Comparison of ENCODE assay signal across 8 cellular contexts in the genomic region with DNA sequence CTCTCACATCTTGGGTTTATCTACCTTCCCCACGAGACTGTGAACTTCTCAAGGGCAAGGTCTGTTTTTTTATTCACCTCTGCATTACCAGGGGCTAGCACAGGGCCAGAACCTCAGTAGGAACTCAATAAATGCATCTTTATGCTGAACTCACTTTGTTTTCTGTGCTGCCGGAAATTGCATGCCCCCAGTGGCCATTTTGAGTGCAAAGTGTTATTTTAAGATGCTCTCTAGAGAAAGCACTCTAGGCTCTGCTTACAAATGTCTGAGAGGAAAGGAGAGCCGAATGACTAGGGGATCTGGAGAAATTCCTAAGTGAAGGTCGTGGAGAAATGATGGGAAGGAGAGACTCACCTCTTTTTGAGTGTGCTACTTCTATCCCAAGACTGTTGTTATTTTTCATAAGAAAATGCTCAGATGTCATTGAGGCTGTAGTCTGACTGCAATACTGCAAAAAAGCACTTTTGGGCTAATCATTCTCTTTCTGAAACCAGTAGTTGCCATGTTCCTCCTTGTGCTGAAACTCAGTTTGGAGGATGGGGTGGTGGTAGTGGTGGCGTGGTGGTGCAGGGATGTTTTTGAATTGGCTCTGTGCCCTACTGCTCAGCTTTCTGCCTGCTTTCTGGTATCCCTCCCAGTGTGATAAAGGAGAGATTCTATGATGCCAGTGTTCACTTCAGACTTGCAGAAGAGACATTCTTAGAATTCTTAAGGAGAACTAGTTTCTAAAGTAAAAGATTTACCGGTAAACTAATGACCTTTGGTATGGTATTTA. TPM values are rescaled to one million over a fixed set of nuclear protein-coding genes. Genes with fewer than 3 reads are reported as not detected.
A peak's percentile ranks its signal among the peaks of the same experiment; 100 is the strongest.
DNase-seq lines count a peak whose midpoint lies in the region; ATAC-seq and TF ChIP-seq lines count a peak whose summit lies in the region.

No MANE protein-coding gene starts in this region.

- H3K36me3 Mint-ChIP-seq in CD4-positive, alpha-beta memory T cell, result peaks cover 0 to 13% of the 10 kb centered on the region in 2 donors

- CTCF ChIA-PET in CD4-positive, alpha-beta memory T cell (lab: Charles Lee; ENCODE audit: partially characterized antibody), result interaction anchor here (0.8 to 1.5 kb wide), 5 partner anchors 16 to 76 kb away, joined by 3 to 7 read pairs (median 4); no protein-coding TSS in a partner anchor
- CTCF ChIA-PET in SK-N-SH (lab: Yijun Ruan, JAX), result interaction anchor here (1.0 kb wide), 1 partner anchor 41 kb away, joined by 3 read pairs; no protein-coding TSS in a partner anchor

- TF ChIP-seq RAD21 in SK-N-SH (IDR thresholded peaks at IDR 0.05; ENCODE audit: low read length), result no peak

- H3K4me1 ChIP-seq in CD4-positive, alpha-beta memory T cell (ENCODE audit: insufficient read depth, low read length), result peaks cover 77% of the 10 kb centered on the region
- H3K4me1 ChIP-seq in SK-N-SH (ENCODE audit: control insufficient read depth in 1 of 2, insufficient read depth in 2 of 2, low read depth in 1 of 2, low read length in 1 of 2) (no peaks in the 10 kb centered on the region; a peak in 2 of 4 replicates), mesodermal cell (ENCODE audit: control insufficient read depth, insufficient read depth, low read length, poor library complexity, severe bottlenecking) (peaks cover 5% of the 10 kb centered on the region), gastrocnemius medialis (no peaks in the 10 kb centered on the region)

- H3K27ac ChIP-seq in CD4-positive, alpha-beta memory T cell (ENCODE audit: low read depth, low read length), result peak overlapping the region; percentile 48
- peak overlapping the region; percentile 63 to 71 for H3K27ac ChIP-seq in SK-N-SH (ENCODE audit: low read depth in 2 of 2, low read length in 1 of 2)
- H3K27ac ChIP-seq in mesodermal cell (ENCODE audit: low read depth, low read length, severe bottlenecking), result peak overlapping the region; percentile 75
- H3K27ac ChIP-seq in gastrocnemius medialis, result no peak overlapping the region

- peak overlapping the region; percentile 49 for H3K4me2 ChIP-seq in SK-N-SH

- H2AFZ ChIP-seq in SK-N-SH (ENCODE audit: low read depth), result no peak overlapping the region

- DNase-seq in CD4-positive, alpha-beta memory T cell, result peak; percentile 45 to 66 (median 52)
- peak; percentile 18 for DNase-seq in SK-N-SH
- DNase-seq in astrocyte of the spinal cord (ENCODE audit: low read depth, low spot score), result peak; percentile 37
- DNase-seq in gastrocnemius medialis, result no peak
- no peak for DNase-seq in 8988T

- peaks cover 42 to 74% (median 56%) of the 10 kb centered on the region in 4 donors for H3K4me1 Mint-ChIP-seq in CD4-positive, alpha-beta memory T cell

- 6% methylated on average over 6 of the region's 6 CpGs for WGBS in SK-N-SH (ENCODE audit: low lambda C conversion rate)
- WGBS in mesodermal cell (ENCODE audit: insufficient coverage in 2 of 2), 2 experiments, result 31 to 50% methylated on average over 1 to 2 of the region's 6 CpGs

- H3K27me3 ChIP-seq in CD4-positive, alpha-beta memory T cell (ENCODE audit: insufficient read depth, low read length), result no peaks in the 10 kb centered on the region
- H3K27me3 ChIP-seq in SK-N-SH (ENCODE audit: insufficient read depth) (no peaks in the 10 kb centered on the region), gastrocnemius medialis (no peaks in the 10 kb centered on the region)

- H3K9me3 Mint-ChIP-seq in CD4-positive, alpha-beta memory T cell, result no peaks in the 10 kb centered on the region

- in situ Hi-C loops in astrocyte of the spinal cord (cut with HindIII; ENCODE audit: low sequenced_read_pairs), result no loop called here
- in situ Hi-C loops in gastrocnemius medialis (cut with MboI; ENCODE audit: low sequenced_read_pairs in 4 of 4), result no loop called here

- no peaks in the 10 kb centered on the region for H4K20me1 ChIP-seq in SK-N-SH (ENCODE audit: insufficient read depth)

- no peaks in the 10 kb centered on the region for H3K9me2 ChIP-seq in SK-N-SH

- no peak overlapping the region for H3K4me3 ChIP-seq in CD4-positive, alpha-beta memory T cell (ENCODE audit: low read length in 2 of 2)
- H3K4me3 ChIP-seq in SK-N-SH (ENCODE audit: low read depth in 2 of 2, low read length in 1 of 2) (peak overlapping the region in 1 of 2 experiments; percentile 16; a peak in 2 of 4 replicates), astrocyte of the spinal cord (ENCODE audit: low read depth, low read length) (no peak overlapping the region), mesodermal cell (ENCODE audit: extremely low read depth, insufficient read depth, low read length, poor library complexity, severe bottlenecking) (no peak overlapping the region), gastrocnemius medialis (no peak overlapping the region)

- no peaks in the 10 kb centered on the region; the same call in 1 of the 2 replicates for H3K79me2 ChIP-seq in SK-N-SH (ENCODE audit: insufficient read depth)

- H3K27me3 Mint-ChIP-seq in CD4-positive, alpha-beta memory T cell, result no peaks in the 10 kb centered on the region

- peaks cover 8% of the 10 kb centered on the region for H3F3A ChIP-seq in SK-N-SH (replicated peaks; ENCODE audit: insufficient read depth)

- ATAC-seq in GM19351 (IDR thresholded peaks at IDR 0.05; ENCODE audit: unreplicated experiment) (peak; percentile 65), HG03175 (IDR thresholded peaks at IDR 0.05; ENCODE audit: unreplicated experiment) (peak; percentile 75), gastrocnemius medialis (no peak)

- POLR2A ChIA-PET in CD4-positive, alpha-beta memory T cell (lab: Charles Lee; ENCODE audit: partially characterized antibody), result interaction anchor here (1.3 to 14.2 kb wide), 3 partner anchors 8 to 38 kb away, joined by 4 to 289 read pairs (median 7); a partner anchor contains a TSS
- POLR2A ChIA-PET in SK-N-SH (lab: Yijun Ruan, JAX), result no interaction called here

- TF ChIP-seq CTCF in SK-N-SH (IDR thresholded peaks at IDR 0.05) (peak; percentile 63), astrocyte of the spinal cord (IDR thresholded peaks at IDR 0.05; ENCODE audit: low read depth, low read length) (peak; percentile 39), gastrocnemius medialis (IDR thresholded peaks at IDR 0.05 in 4 of 5, conservative IDR thresholded peaks at IDR 0.05 in 1 of 5) (peak in 2 of 5 experiments; percentile 12 to 14)

- peak in 1 of 2 experiments; percentile 15; a peak in 1 of 4 replicates for TF ChIP-seq EP300 in SK-N-SH (IDR thresholded peaks at IDR 0.05; ENCODE audit: borderline replicate concordance in 1 of 2, low read depth in 1 of 2, low read length in 1 of 2)

- no peak overlapping the region for H3K9ac ChIP-seq in SK-N-SH

- H3K9me3 ChIP-seq in CD4-positive, alpha-beta memory T cell (ENCODE audit: control insufficient read depth in 1 of 2, low read length in 2 of 2), result no peaks in the 10 kb centered on the region
- H3K9me3 ChIP-seq in SK-N-SH (no peaks in the 10 kb centered on the region), mesodermal cell (ENCODE audit: control insufficient read depth, low read length) (no peaks in the 10 kb centered on the region), gastrocnemius medialis (no peaks in the 10 kb centered on the region)

- peak overlapping the region in 7 of 8 donors; percentile 34 to 76 (median 60) for H3K4me3 Mint-ChIP-seq in CD4-positive, alpha-beta memory T cell

- no peaks in the 10 kb centered on the region for H3K36me3 ChIP-seq in CD4-positive, alpha-beta memory T cell (ENCODE audit: insufficient read depth, low read length)
- H3K36me3 ChIP-seq in SK-N-SH (replicated peaks in 1 of 2; ENCODE audit: control insufficient read depth in 1 of 2, insufficient read depth in 2 of 2, low read length in 1 of 2), result no peaks in the 10 kb centered on the region
- H3K36me3 ChIP-seq in mesodermal cell (ENCODE audit: control insufficient read depth, insufficient read depth, low read length), result no peaks in the 10 kb centered on the region
- H3K36me3 ChIP-seq in gastrocnemius medialis, result no peaks in the 10 kb centered on the region

- intact Hi-C loops in CD4-positive, alpha-beta memory T cell (cut with micrococcal nuclease), result loop anchor here (1.0 kb wide), 1 partner anchor 41 kb away; no protein-coding TSS in a partner anchor
- intact Hi-C loops in gastrocnemius medialis (cut with DNase I; ENCODE audit: low total_unique reads), result no loop called here

- peak overlapping the region; percentile 65 to 90 (median 83) for H3K27ac Mint-ChIP-seq in CD4-positive, alpha-beta memory T cell

- no peak for TF ChIP-seq POLR2A in gastrocnemius medialis (IDR thresholded peaks at IDR 0.05)

TF ChIP-seq in SK-N-SH, 30 proteins besides CTCF, POLR2A, EP300 and RAD21 (continues in another document):
- TF ChIP-seq, protein P1, sequence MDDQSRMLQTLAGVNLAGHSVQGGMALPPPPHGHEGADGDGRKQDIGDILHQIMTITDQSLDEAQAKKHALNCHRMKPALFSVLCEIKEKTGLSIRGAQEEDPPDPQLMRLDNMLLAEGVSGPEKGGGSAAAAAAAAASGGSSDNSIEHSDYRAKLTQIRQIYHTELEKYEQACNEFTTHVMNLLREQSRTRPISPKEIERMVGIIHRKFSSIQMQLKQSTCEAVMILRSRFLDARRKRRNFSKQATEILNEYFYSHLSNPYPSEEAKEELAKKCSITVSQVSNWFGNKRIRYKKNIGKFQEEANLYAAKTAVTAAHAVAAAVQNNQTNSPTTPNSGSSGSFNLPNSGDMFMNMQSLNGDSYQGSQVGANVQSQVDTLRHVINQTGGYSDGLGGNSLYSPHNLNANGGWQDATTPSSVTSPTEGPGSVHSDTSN (IDR thresholded peaks at IDR 0.05), result 0 out of 2 replicates have a peak, but pooled peaks have one; percentile 6
- TF ChIP-seq TEAD4 (IDR thresholded peaks at IDR 0.05; ENCODE audit: borderline replicate concordance, insufficient read depth) (peak; percentile 70; the same call in 1 of the 2 replicates), POLR2AphosphoS5 (IDR thresholded peaks at IDR 0.05; ENCODE audit: low read depth, low read length) (0 out of 2 replicates have a peak, but pooled peaks have one; percentile 30)
- TF ChIP-seq, protein P2, sequence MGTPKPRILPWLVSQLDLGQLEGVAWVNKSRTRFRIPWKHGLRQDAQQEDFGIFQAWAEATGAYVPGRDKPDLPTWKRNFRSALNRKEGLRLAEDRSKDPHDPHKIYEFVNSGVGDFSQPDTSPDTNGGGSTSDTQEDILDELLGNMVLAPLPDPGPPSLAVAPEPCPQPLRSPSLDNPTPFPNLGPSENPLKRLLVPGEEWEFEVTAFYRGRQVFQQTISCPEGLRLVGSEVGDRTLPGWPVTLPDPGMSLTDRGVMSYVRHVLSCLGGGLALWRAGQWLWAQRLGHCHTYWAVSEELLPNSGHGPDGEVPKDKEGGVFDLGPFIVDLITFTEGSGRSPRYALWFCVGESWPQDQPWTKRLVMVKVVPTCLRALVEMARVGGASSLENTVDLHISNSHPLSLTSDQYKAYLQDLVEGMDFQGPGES (IDR thresholded peaks at IDR 0.05; ENCODE audit: low read depth, low read length), result no peak

RNA-seq across cellular contexts. Expression of a gene that starts 41.3 kb away (rescaled TPM):
- total RNA-seq in CD4-positive, alpha-beta memory T cell, result 100 to 1,000 TPM; 110 to 112 TPM
- polyA plus RNA-seq in CD4-positive, alpha-beta memory T cell, result 10 to 100 TPM; 14.5 to 39.4 TPM
- polyA plus RNA-seq in SK-N-SH (2012; rRNA removed), result 34.8 and 39.3 TPM in 2 replicates
- polyA plus RNA-seq in SK-N-SH (2012; cell fraction: cytosol; rRNA removed), result 50.5 and 72.0 TPM in 2 replicates
- polyA plus RNA-seq in SK-N-SH (2012; cell fraction: nucleus; rRNA removed), result 24.0 and 47.2 TPM in 2 replicates
- polyA plus RNA-seq in mesodermal cell (2013, experiment 1 of 2), result 14.6 TPM
- polyA plus RNA-seq in mesodermal cell (2013, experiment 2 of 2), result 13.6 TPM
- total RNA-seq in gastrocnemius medialis, result 1 to 10 TPM; 2.3 to 5.7 (median 3.2) TPM

Comparison
In these comparisons a context has a peak if more than half of its experiments do, and no peak if none do; other contexts are left out.
1. DNase-seq: peak in CD4-positive, alpha-beta memory T cell (5 of 5), SK-N-SH (single experiment) and astrocyte of the spinal cord (single experiment); none in gastrocnemius medialis (0 of 2) and 8988T (single experiment).
2. H3K27ac ChIP-seq: peak in CD4-positive, alpha-beta memory T cell (single experiment), SK-N-SH (2 of 2) and mesodermal cell (single experiment); none in gastrocnemius medialis (0 of 4).
3. ATAC-seq: peak in GM19351 (single experiment) and HG03175 (single experiment); none in gastrocnemius medialis (0 of 2).
4. RNA of a gene that starts 41.3 kb away (total RNA-seq): 110 to 112 TPM in CD4-positive, alpha-beta memory T cell; 2.3 to 5.7 TPM in gastrocnemius medialis; every median in the first group is over 10 times any median in the second.